In the genomic region with DNA sequence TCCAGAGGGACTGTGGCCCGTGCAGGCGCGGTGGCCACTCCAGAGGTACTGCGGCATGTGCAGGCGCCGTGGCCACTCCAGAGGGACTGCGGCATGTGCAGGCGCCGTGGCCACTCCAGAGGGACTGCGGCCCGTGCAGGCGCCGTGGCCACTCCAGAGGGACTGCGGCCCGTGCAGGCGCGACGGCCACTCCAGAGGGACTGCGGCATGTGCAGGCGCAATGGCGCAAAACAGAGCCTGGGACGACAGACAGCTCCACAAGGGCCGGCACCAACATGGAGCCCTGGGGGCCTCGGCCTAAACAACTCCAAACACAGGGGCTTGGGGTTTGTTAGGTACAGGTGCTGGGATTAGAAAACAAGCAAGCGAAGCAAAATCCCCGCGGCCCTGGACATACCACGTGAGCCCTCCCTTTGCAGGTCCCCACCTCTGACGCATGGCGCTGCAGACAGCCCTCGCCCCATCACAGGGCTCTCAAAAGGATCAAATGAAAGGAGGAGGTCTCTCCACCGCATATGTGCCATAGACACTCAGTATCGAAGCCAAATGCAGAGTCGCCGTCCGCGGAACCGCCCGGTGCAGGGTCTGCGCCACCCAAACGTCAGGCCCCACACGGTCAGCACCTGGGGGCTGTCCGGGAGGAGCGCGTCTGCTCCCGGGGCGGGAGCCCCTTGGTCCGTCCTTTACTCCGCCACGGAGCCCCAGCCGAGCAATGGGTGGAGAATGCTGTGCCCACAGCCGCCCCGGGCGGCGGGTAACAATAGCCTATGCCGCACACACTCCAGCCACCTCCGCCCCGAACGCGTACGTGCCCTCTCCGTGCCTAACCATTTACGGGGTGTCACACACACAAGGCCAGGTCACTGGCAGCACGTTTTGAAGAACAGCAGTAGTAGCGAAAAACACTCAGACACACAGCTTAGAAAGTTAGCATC, we compare ENCODE assay signal across 16 cellular contexts.
"Had no signal": no experiment of that assay in that cellular context is flagged by ENCODE, and none has a peak within 500 bp of the region (broad histone marks: within the 10 kb centered on the region; RNA-seq: fewer than 3 reads in every experiment).

No MANE protein-coding gene starts in this region.

- H3K27ac ChIP-seq: tibial nerve had no signal

- H3K9me3 ChIP-seq: tibial nerve had no signal

- H3K27me3 ChIP-seq: tibial nerve had no signal

- ATAC-seq: activated naive CD8-positive, alpha-beta T cell treated with anti-CD3 and anti-CD28 coated beads, Interleukin-2, amount 50 U/mL, for 24 hours; activated T-cell treated with anti-CD3 and anti-CD28 coated beads, Interleukin-2, amount 50 U/mL, for 72 hours; esophagus mucosa; T-cell had no signal

- DNase-seq: activated CD4-positive, alpha-beta T cell treated with anti-CD3 and anti-CD28 coated beads for 4 hours; activated CD4-positive, alpha-beta T cell treated with anti-CD3 and anti-CD28 coated beads, Interleukin-2, amount 50 U/mL, for 4 hours; activated naive CD4-positive, alpha-beta T cell treated with anti-CD3 and anti-CD28 coated beads, Interleukin-2, amount 10 ng/mL, durations not matched to agents 7 days and 5 days; activated naive CD8-positive, alpha-beta T cell treated with anti-CD3 and anti-CD28 coated beads, Interleukin-2, amount 50 U/mL, for 24 hours; activated T-cell treated with anti-CD3 and anti-CD28 coated beads for 4 hours; activated T-cell treated with anti-CD3 and anti-CD28 coated beads, Interleukin-2, amount 50 U/mL, for 72 hours; caudate nucleus; hippocampal formation; natural killer cell; stimulated activated CD4-positive, alpha-beta T cell treated with anti-CD3 and anti-CD28 coated beads, Interleukin-15, amount 100 ng/mL, for 24 hours; stimulated activated CD4-positive, alpha-beta T cell treated with anti-CD3 and anti-CD28 coated beads, Interleukin-2, amount 100 ng/mL, for 24 hours; stimulated activated naive CD4-positive, alpha-beta T cell treated with Interleukin-2 at 50 U/mL for 16 hours had no signal

- H3K4me3 ChIP-seq: smooth muscle cell, tibial nerve had no signal
